16 cellular contexts compared by ENCODE assay signal in the genomic region with DNA sequence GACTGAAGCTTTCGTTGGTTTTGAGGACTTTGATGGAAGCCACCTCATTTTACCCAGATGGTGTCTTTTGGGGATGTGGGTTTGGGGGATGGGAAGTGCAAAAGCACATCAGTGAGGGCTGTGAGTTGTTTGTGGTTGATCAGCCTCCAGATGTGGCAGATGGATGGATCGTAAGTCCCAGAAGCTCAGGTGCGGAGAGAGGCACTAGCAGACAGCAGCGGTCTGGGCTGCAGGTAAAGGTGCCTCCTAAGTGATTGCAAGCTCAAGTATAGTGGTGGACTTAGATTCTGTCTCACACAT. TPM values are rescaled to one million over a fixed set of nuclear protein-coding genes. Genes with fewer than 3 reads are reported as not detected.
DNase-seq lines count a peak whose midpoint lies in the region; ATAC-seq and TF ChIP-seq lines count a peak whose summit lies in the region.
"Had no signal": no experiment of that assay in that cellular context is flagged by ENCODE, and none has a peak within 500 bp of the region (broad histone marks: within the 10 kb centered on the region; RNA-seq: fewer than 3 reads in every experiment).

No MANE protein-coding gene starts in this region.

- ATAC-seq in T-cell (replicated peaks in 1 of 4) (peak in 3 of 4 experiments; percentile 27 to 77 (median 53)), GM18861 (IDR thresholded peaks at IDR 0.05; ENCODE audit: unreplicated experiment) (no peak)
- peak; percentile 24 for ATAC-seq in central memory CD8-positive, alpha-beta T cell (replicated peaks; ENCODE audit: extremely low read depth, poor library complexity, severe bottlenecking)
- ATAC-seq in stimulated activated naive CD8-positive, alpha-beta T cell treated with anti-CD3 and anti-CD28 coated beads, Interleukin-15, Interleukin-2, amounts not matched to agents 100 U/mL and 50 U/mL, for 24 hours: peak; percentile 73
- ATAC-seq: mucosa of descending colon had no signal

- H3K36me3 ChIP-seq in sigmoid colon: no peaks in the 10 kb centered on the region
- H3K36me3 ChIP-seq: MG63, uterus had no signal

- CTCF ChIA-PET in activated naive CD4-positive, alpha-beta T cell treated with anti-CD3 and anti-CD28 coated beads for 36 hours (lab: Charles Lee): interaction anchor here (1.1 to 1.3 kb wide), 2 partner anchors 10 to 16 kb away, joined by 3 to 5 read pairs; no protein-coding TSS in a partner anchor
- CTCF ChIA-PET in T-cell (lab: Charles Lee): interaction anchor here (0.6 to 1.5 kb wide), 5 partner anchors 12 to 53 kb away, joined by 3 to 4 read pairs (median 4); no protein-coding TSS in a partner anchor

- H3K4me1 ChIP-seq in sigmoid colon: no peaks in the 10 kb centered on the region
- H3K4me1 ChIP-seq: uterus had no signal

- H3K27me3 Mint-ChIP-seq in activated naive CD4-positive, alpha-beta T cell treated with anti-CD3 and anti-CD28 coated beads for 36 hours (ENCODE audit: low read depth): no peaks in the 10 kb centered on the region
- H3K27me3 Mint-ChIP-seq in T-cell: no peaks in the 10 kb centered on the region
- H3K27me3 Mint-ChIP-seq in central memory CD8-positive, alpha-beta T cell: no peaks in the 10 kb centered on the region

- POLR2A ChIA-PET in T-cell (lab: Charles Lee): interaction anchor here in 1 of 2 donors (1.6 kb wide), 1 partner anchor 18 kb away, joined by 5 read pairs; a partner anchor contains a TSS

- TF ChIP-seq POLR2A in sigmoid colon (IDR thresholded peaks at IDR 0.05): no peak

- peak overlapping the region; percentile 6 for H3K4me3 Mint-ChIP-seq in activated naive CD4-positive, alpha-beta T cell treated with anti-CD3 and anti-CD28 coated beads for 36 hours
- peak overlapping the region; percentile 28 to 57 (median 28) for H3K4me3 Mint-ChIP-seq in T-cell
- H3K4me3 Mint-ChIP-seq in central memory CD8-positive, alpha-beta T cell: no peak overlapping the region

- peak; percentile 61 for DNase-seq in activated naive CD4-positive, alpha-beta T cell treated with anti-CD3 and anti-CD28 coated beads for 36 hours
- no peak for DNase-seq in activated naive CD4-positive, alpha-beta T cell treated with anti-CD3 and anti-CD28 coated beads, Interleukin-2, amount 50 U/mL, for 16 hours
- peak in 4 of 34 experiments; percentile 10 to 46 (median 22) for DNase-seq in T-cell
- no peak for DNase-seq in central memory CD8-positive, alpha-beta T cell (ENCODE audit: low spot score in 2 of 2)
- no peak for DNase-seq in stimulated activated naive CD8-positive, alpha-beta T cell treated with anti-CD3 and anti-CD28 coated beads, Interleukin-15, Interleukin-2, amounts not matched to agents 100 U/mL and 50 U/mL, for 24 hours
- DNase-seq in retina: no peak
- no peak for DNase-seq in sigmoid colon
- DNase-seq: amniotic stem cell; H7; MG63; mucosa of descending colon; NCI-H1694 treated with DMSO at 0.1 percent for 48 hours; NCI-H345; stimulated activated CD4-positive, alpha-beta T cell treated with anti-CD3 and anti-CD28 coated beads, Interleukin-1b, Interleukin-23, amount 100 ng/mL, for 48 hours; uterus had no signal

- H3K4me3 ChIP-seq in sigmoid colon: no peak overlapping the region
- H3K4me3 ChIP-seq: MG63, mucosa of descending colon, uterus had no signal

- H3K27ac Mint-ChIP-seq in activated naive CD4-positive, alpha-beta T cell treated with anti-CD3 and anti-CD28 coated beads for 36 hours: no peak overlapping the region
- H3K27ac Mint-ChIP-seq in T-cell: peak overlapping the region in 1 of 2 donors; percentile 85
- no peak overlapping the region for H3K27ac Mint-ChIP-seq in central memory CD8-positive, alpha-beta T cell (ENCODE audit: low read depth)

- no peaks in the 10 kb centered on the region for H3K9me3 ChIP-seq in sigmoid colon
- H3K9me3 ChIP-seq: MG63, mucosa of descending colon, uterus had no signal

- peaks cover 0 to 35% (median 0%) of the 10 kb centered on the region in 3 donors for H3K27me3 ChIP-seq in sigmoid colon
- H3K27me3 ChIP-seq: MG63, uterus had no signal

- no peaks in the 10 kb centered on the region for H3K9me3 Mint-ChIP-seq in activated naive CD4-positive, alpha-beta T cell treated with anti-CD3 and anti-CD28 coated beads for 36 hours
- no peaks in the 10 kb centered on the region for H3K9me3 Mint-ChIP-seq in T-cell
- no peaks in the 10 kb centered on the region for H3K9me3 Mint-ChIP-seq in central memory CD8-positive, alpha-beta T cell

- H3K27ac ChIP-seq in sigmoid colon: no peak overlapping the region
- H3K27ac ChIP-seq: uterus had no signal

- intact Hi-C loops in activated naive CD4-positive, alpha-beta T cell treated with anti-CD3 and anti-CD28 coated beads for 36 hours (cut with micrococcal nuclease): loop anchor here (1.0 kb wide), 1 partner anchor 10 kb away; no protein-coding TSS in a partner anchor
- intact Hi-C loops in sigmoid colon (cut with DNase I): no loop called here

- peaks cover 82% of the 10 kb centered on the region for H3K4me1 Mint-ChIP-seq in activated naive CD4-positive, alpha-beta T cell treated with anti-CD3 and anti-CD28 coated beads for 36 hours (ENCODE audit: low read depth)
- H3K4me1 Mint-ChIP-seq in T-cell: peaks cover 86 to 95% (median 93%) of the 10 kb centered on the region in 3 donors
- H3K4me1 Mint-ChIP-seq in central memory CD8-positive, alpha-beta T cell: peaks cover 53% of the 10 kb centered on the region

- 59 to 82% methylated on average over 4 of the region's 4 CpGs for WGBS in sigmoid colon, 2 donors

- TF ChIP-seq CTCF in sigmoid colon (IDR thresholded peaks at IDR 0.05): no peak

- H3K36me3 Mint-ChIP-seq in activated naive CD4-positive, alpha-beta T cell treated with anti-CD3 and anti-CD28 coated beads for 36 hours (ENCODE audit: low read depth): peaks cover 16% of the 10 kb centered on the region
- H3K36me3 Mint-ChIP-seq in T-cell: peaks cover 29% of the 10 kb centered on the region
- peaks cover 8% of the 10 kb centered on the region for H3K36me3 Mint-ChIP-seq in central memory CD8-positive, alpha-beta T cell (ENCODE audit: insufficient read depth)

- TF ChIP-seq EP300 in sigmoid colon (IDR thresholded peaks at IDR 0.05): no peak

RNA-seq across cellular contexts. Expression of a gene that starts 18.0 kb away (rescaled TPM):
- 10 to 100 TPM; 23.2 to 26.0 TPM for total RNA-seq in activated naive CD4-positive, alpha-beta T cell treated with anti-CD3 and anti-CD28 coated beads for 36 hours
- total RNA-seq in T-cell (10 to 100 TPM; 12.9 to 35.1 (median 25.1) TPM), sigmoid colon (1 to 10 TPM in 3 of 4 donors, under 1 TPM in 1; 0.66 to 1.8 (median 1.1) TPM)
- polyA plus RNA-seq in sigmoid colon: 1 to 10 TPM in 1 of 3 donors, under 1 TPM in 2; 0.46 to 3.0 (median 0.60) TPM

Comparison
In these comparisons a context has a peak if more than half of its experiments do, and no peak if none do; other contexts are left out.
1. RNA of a gene that starts 18.0 kb away (total RNA-seq): 23.2 to 26.0 TPM in activated naive CD4-positive, alpha-beta T cell treated with anti-CD3 and anti-CD28 coated beads for 36 hours and 12.9 to 35.1 TPM in T-cell; 0.66 to 1.8 TPM in sigmoid colon; every median in the first group is over 4 times any median in the second.